Comparison of ENCODE assay signal across 1 cellular context in the genomic region with DNA sequence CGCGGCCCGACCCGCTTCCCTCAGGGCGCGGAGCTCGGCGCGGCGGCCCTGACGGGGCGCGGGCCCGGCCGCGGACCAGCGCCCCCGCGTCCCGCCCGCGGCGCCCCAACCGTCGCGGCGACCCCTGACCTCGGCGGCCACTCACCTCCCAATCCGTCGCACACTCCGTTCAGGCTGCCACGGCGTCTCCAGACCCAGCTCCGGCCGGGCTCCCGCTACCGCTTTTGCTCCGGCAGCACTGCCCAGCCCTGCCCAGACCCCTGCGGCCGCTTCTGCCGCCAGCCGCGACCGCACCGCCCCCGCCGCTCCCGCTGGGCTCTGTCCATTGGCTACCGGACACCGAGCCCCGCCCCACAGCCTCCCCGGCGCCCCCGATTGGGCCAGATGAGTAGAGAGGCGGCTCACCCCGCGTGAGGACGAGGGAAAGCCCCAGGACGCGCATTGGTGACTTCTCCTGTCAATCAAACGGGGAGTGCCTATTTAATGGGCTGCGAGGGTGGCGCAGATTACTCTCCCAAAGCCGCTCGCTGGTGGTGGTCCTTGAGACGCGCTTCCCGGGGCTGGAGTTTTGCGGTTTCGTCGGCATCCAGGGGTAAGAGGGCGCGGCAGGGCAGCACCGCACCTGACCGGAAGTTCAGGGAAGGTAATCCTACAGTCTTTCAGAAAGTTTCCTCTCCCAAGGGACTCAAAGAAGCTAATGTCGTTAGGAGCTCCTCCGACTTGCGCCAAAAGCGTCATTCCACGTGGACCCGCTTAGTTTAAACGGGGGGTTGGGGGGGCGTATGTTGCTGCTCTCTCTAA.
TF ChIP-seq lines count a peak whose summit lies in the region.

A gene with protein sequence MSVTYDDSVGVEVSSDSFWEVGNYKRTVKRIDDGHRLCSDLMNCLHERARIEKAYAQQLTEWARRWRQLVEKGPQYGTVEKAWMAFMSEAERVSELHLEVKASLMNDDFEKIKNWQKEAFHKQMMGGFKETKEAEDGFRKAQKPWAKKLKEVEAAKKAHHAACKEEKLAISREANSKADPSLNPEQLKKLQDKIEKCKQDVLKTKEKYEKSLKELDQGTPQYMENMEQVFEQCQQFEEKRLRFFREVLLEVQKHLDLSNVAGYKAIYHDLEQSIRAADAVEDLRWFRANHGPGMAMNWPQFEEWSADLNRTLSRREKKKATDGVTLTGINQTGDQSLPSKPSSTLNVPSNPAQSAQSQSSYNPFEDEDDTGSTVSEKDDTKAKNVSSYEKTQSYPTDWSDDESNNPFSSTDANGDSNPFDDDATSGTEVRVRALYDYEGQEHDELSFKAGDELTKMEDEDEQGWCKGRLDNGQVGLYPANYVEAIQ (minus strand): TSS at position 274 of the 801 bp plus-strand sequence. CDS start 103,069 bp downstream, outside the sequence.

TF ChIP-seq in HepG2, 621 proteins besides CTCF, POLR2A, EP300 and RAD21 (continued from another document and continues in another):
- TF ChIP-seq, protein P1, sequence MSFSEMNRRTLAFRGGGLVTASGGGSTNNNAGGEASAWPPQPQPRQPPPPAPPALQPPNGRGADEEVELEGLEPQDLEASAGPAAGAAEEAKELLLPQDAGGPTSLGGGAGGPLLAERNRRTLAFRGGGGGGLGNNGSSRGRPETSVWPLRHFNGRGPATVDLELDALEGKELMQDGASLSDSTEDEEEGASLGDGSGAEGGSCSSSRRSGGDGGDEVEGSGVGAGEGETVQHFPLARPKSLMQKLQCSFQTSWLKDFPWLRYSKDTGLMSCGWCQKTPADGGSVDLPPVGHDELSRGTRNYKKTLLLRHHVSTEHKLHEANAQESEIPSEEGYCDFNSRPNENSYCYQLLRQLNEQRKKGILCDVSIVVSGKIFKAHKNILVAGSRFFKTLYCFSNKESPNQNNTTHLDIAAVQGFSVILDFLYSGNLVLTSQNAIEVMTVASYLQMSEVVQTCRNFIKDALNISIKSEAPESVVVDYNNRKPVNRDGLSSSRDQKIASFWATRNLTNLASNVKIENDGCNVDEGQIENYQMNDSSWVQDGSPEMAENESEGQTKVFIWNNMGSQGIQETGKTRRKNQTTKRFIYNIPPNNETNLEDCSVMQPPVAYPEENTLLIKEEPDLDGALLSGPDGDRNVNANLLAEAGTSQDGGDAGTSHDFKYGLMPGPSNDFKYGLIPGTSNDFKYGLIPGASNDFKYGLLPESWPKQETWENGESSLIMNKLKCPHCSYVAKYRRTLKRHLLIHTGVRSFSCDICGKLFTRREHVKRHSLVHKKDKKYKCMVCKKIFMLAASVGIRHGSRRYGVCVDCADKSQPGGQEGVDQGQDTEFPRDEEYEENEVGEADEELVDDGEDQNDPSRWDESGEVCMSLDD (CRISPR knock-in tag; IDR thresholded peaks at IDR 0.05; ENCODE audit: borderline replicate concordance) = no peak
- TF ChIP-seq ZNF225 (CRISPR knock-in tag; IDR thresholded peaks at IDR 0.05) (no peak), KMT2A (CRISPR knock-in tag; IDR thresholded peaks at IDR 0.05) (peak; percentile 65; the same call in 1 of the 2 replicates), ARNTL (CRISPR knock-in tag; IDR thresholded peaks at IDR 0.05) (no peak; the same call in 1 of the 2 replicates), SRSF4 (IDR thresholded peaks at IDR 0.05; ENCODE audit: low read depth, low read length, poor library complexity, severe bottlenecking) (no peak), PLRG1 (conservative IDR thresholded peaks at IDR 0.05) (no peak), ZNF34 (CRISPR knock-in tag; IDR thresholded peaks at IDR 0.05; ENCODE audit: borderline replicate concordance) (no peak), ZNF704 (CRISPR knock-in tag; IDR thresholded peaks at IDR 0.05; ENCODE audit: borderline replicate concordance) (peak; percentile 86), POGZ (CRISPR knock-in tag; IDR thresholded peaks at IDR 0.05) (no peak), ZNF709 (CRISPR knock-in tag; IDR thresholded peaks at IDR 0.05) (no peak), CEBPG (CRISPR knock-in tag; IDR thresholded peaks at IDR 0.05) (no peak), ZNF484 (CRISPR knock-in tag; IDR thresholded peaks at IDR 0.05; ENCODE audit: borderline replicate concordance, low read depth) (no peak), ZNF790 (CRISPR knock-in tag; IDR thresholded peaks at IDR 0.05; ENCODE audit: borderline replicate concordance) (no peak), NR2C2 (CRISPR knock-in tag; IDR thresholded peaks at IDR 0.05; ENCODE audit: borderline replicate concordance) (peak; percentile 16; the same call in 1 of the 2 replicates), MAFF (IDR thresholded peaks at IDR 0.05; ENCODE audit: low read depth, low read length) (no peak), CREM (IDR thresholded peaks at IDR 0.05) (peak; percentile 71), CREM (CRISPR knock-in tag; IDR thresholded peaks at IDR 0.05) (no peak), KLF12 (CRISPR knock-in tag; IDR thresholded peaks at IDR 0.05; ENCODE audit: borderline replicate concordance) (no peak), SCMH1 (CRISPR knock-in tag; IDR thresholded peaks at IDR 0.05; ENCODE audit: borderline replicate concordance) (no peak), SKIL (CRISPR knock-in tag; IDR thresholded peaks at IDR 0.05; ENCODE audit: borderline replicate concordance) (no peak), ZNF260 (CRISPR knock-in tag; IDR thresholded peaks at IDR 0.05; ENCODE audit: borderline replicate concordance, low read depth) (no peak), DDIT3 (CRISPR knock-in tag; IDR thresholded peaks at IDR 0.05) (no peak), SMARCC2 (IDR thresholded peaks at IDR 0.05) (no peak), MED1 (CRISPR knock-in tag; IDR thresholded peaks at IDR 0.05) (peak; percentile 63), MLX (CRISPR knock-in tag; IDR thresholded peaks at IDR 0.05) (no peak), ZNF619 (CRISPR knock-in tag; IDR thresholded peaks at IDR 0.05) (0 out of 2 replicates have a peak, but pooled peaks have one; percentile 45), NR2F2 (IDR thresholded peaks at IDR 0.05; ENCODE audit: borderline replicate concordance, low read depth) (peak; percentile 59; the same call in 1 of the 2 replicates), SP5 (CRISPR knock-in tag; IDR thresholded peaks at IDR 0.05; ENCODE audit: borderline replicate concordance, low read depth) (no peak), PAX8 (CRISPR knock-in tag; IDR thresholded peaks at IDR 0.05; ENCODE audit: borderline replicate concordance) (no peak), ATF1 (CRISPR knock-in tag; IDR thresholded peaks at IDR 0.05) (peak; percentile 72), PPARG (CRISPR knock-in tag; conservative IDR thresholded peaks at IDR 0.05) (peak; percentile 48), CAMTA2 (CRISPR knock-in tag; IDR thresholded peaks at IDR 0.05; ENCODE audit: borderline replicate concordance) (peak; percentile 35; the same call in 1 of the 2 replicates), ZNF550 (CRISPR knock-in tag; IDR thresholded peaks at IDR 0.05; ENCODE audit: borderline replicate concordance) (no peak; the same call in 1 of the 2 replicates)
- TF ChIP-seq, protein P2, sequence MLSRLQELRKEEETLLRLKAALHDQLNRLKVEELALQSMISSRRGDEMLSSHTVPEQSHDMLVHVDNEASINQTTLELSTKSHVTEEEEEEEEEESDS (CRISPR knock-in tag; IDR thresholded peaks at IDR 0.05; ENCODE audit: borderline replicate concordance) = no peak
- TF ChIP-seq, protein P3, sequence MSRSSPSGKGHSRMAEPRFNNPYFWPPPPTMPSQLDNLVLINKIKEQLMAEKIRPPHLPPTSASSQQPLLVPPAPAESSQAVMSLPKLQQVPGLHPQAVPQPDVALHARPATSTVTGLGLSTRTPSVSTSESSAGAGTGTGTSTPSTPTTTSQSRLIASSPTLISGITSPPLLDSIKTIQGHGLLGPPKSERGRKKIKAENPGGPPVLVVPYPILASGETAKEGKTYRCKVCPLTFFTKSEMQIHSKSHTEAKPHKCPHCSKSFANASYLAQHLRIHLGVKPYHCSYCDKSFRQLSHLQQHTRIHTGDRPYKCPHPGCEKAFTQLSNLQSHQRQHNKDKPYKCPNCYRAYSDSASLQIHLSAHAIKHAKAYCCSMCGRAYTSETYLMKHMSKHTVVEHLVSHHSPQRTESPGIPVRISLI (CRISPR knock-in tag; IDR thresholded peaks at IDR 0.05; ENCODE audit: borderline replicate concordance) = no peak
- TF ChIP-seq, protein P4, sequence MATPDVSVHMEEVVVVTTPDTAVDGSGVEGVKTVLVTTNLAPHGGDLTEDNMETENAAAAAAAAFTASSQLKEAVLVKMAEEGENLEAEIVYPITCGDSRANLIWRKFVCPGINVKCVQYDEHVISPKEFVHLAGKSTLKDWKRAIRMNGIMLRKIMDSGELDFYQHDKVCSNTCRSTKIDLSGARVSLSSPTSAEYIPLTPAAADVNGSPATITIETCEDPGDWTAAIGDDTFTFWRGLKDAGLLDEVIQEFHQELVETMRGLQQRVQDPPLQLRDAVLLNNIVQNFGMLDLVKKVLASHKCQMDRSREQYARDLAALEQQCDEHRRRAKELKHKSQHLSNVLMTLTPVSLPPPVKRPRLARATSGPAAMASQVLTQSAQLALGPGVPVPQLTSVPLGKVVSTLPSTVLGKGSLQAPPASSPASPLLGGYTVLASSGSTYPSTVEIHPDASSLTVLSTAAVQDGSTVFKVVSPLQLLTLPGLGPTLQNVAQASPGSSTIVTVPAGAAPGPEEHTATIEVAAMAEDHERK (CRISPR knock-in tag; IDR thresholded peaks at IDR 0.05; ENCODE audit: low read depth) = no peak
- TF ChIP-seq, protein P5, sequence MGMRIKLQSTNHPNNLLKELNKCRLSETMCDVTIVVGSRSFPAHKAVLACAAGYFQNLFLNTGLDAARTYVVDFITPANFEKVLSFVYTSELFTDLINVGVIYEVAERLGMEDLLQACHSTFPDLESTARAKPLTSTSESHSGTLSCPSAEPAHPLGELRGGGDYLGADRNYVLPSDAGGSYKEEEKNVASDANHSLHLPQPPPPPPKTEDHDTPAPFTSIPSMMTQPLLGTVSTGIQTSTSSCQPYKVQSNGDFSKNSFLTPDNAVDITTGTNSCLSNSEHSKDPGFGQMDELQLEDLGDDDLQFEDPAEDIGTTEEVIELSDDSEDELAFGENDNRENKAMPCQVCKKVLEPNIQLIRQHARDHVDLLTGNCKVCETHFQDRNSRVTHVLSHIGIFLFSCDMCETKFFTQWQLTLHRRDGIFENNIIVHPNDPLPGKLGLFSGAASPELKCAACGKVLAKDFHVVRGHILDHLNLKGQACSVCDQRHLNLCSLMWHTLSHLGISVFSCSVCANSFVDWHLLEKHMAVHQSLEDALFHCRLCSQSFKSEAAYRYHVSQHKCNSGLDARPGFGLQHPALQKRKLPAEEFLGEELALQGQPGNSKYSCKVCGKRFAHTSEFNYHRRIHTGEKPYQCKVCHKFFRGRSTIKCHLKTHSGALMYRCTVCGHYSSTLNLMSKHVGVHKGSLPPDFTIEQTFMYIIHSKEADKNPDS (CRISPR knock-in tag; IDR thresholded peaks at IDR 0.05) = no peak
- TF ChIP-seq, protein P6, sequence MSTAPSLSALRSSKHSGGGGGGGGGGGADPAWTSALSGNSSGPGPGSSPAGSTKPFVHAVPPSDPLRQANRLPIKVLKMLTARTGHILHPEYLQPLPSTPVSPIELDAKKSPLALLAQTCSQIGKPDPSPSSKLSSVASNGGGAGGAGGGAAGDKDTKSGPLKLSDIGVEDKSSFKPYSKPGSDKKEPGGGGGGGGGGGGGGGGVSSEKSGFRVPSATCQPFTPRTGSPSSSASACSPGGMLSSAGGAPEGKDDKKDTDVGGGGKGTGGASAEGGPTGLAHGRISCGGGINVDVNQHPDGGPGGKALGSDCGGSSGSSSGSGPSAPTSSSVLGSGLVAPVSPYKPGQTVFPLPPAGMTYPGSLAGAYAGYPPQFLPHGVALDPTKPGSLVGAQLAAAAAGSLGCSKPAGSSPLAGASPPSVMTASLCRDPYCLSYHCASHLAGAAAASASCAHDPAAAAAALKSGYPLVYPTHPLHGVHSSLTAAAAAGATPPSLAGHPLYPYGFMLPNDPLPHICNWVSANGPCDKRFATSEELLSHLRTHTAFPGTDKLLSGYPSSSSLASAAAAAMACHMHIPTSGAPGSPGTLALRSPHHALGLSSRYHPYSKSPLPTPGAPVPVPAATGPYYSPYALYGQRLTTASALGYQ (CRISPR knock-in tag; IDR thresholded peaks at IDR 0.05) = peak; percentile 58; the same call in 1 of the 2 replicates
